Comparison of ENCODE assay signal across 22 cellular contexts in genomic region chr7:109003742-109004141, GRCh38.
DNase-seq lines count a peak whose midpoint lies in the region; ATAC-seq and TF ChIP-seq lines count a peak whose summit lies in the region.
"Had no signal": no experiment of that assay in that cellular context is flagged by ENCODE, and none has a peak within 500 bp of the region (broad histone marks: within the 10 kb centered on the region; RNA-seq: fewer than 3 reads in every experiment).

No MANE protein-coding gene starts in this region.

- H3K4me3 ChIP-seq in hepatocyte (no peak overlapping the region), smooth muscle cell (no peak overlapping the region)
- H3K4me3 ChIP-seq: gastroesophageal sphincter, GM23338, pancreas, tibial nerve had no signal

- no peak overlapping the region for H2AFZ ChIP-seq in hepatocyte
- no peak overlapping the region for H2AFZ ChIP-seq in smooth muscle cell (ENCODE audit: low read depth)
- H2AFZ ChIP-seq: GM23338 had no signal

- no peaks in the 10 kb centered on the region for H4K20me1 ChIP-seq in hepatocyte (ENCODE audit: insufficient read depth, poor library complexity, severe bottlenecking)
- H4K20me1 ChIP-seq in smooth muscle cell (ENCODE audit: low read depth), result no peaks in the 10 kb centered on the region

- H3F3A ChIP-seq in smooth muscle cell (ENCODE audit: low read depth), result peaks cover 6% of the 10 kb centered on the region

- no peaks in the 10 kb centered on the region for H3K27me3 Mint-ChIP-seq in naive thymus-derived CD8-positive, alpha-beta T cell
- H3K27me3 Mint-ChIP-seq: activated CD8-positive, alpha-beta memory T cell treated with anti-CD3 and anti-CD28 coated beads, Interleukin-2, amount 10 ng/mL, durations not matched to agents 7 days and 5 days; activated naive CD8-positive, alpha-beta T cell; brain had no signal

- H3K36me3 ChIP-seq in hepatocyte (replicated peaks; ENCODE audit: insufficient read depth, low read depth), result no peaks in the 10 kb centered on the region
- H3K36me3 ChIP-seq in smooth muscle cell (ENCODE audit: low read depth), result no peaks in the 10 kb centered on the region
- H3K36me3 ChIP-seq: gastroesophageal sphincter, pancreas, tibial nerve had no signal

- H3K27ac ChIP-seq in hepatocyte (no peak overlapping the region), smooth muscle cell (ENCODE audit: low read depth) (peak overlapping the region; percentile 59)
- H3K27ac ChIP-seq: gastroesophageal sphincter, pancreas, tibial nerve had no signal

- no peak overlapping the region for H3K4me2 ChIP-seq in hepatocyte
- H3K4me2 ChIP-seq in smooth muscle cell, result no peak overlapping the region
- H3K4me2 ChIP-seq: GM23338 had no signal

- H3K27ac Mint-ChIP-seq in naive thymus-derived CD8-positive, alpha-beta T cell, result no peak overlapping the region
- H3K27ac Mint-ChIP-seq: activated CD8-positive, alpha-beta memory T cell treated with anti-CD3 and anti-CD28 coated beads, Interleukin-2, amount 10 ng/mL, durations not matched to agents 7 days and 5 days; activated naive CD8-positive, alpha-beta T cell; GM23338 had no signal

- H3K79me2 ChIP-seq in hepatocyte (no peaks in the 10 kb centered on the region), smooth muscle cell (ENCODE audit: low read depth) (no peaks in the 10 kb centered on the region)

- H3K4me1 ChIP-seq in hepatocyte (ENCODE audit: insufficient read depth) (no peaks in the 10 kb centered on the region), smooth muscle cell (ENCODE audit: low read depth) (peaks cover 7% of the 10 kb centered on the region)
- H3K4me1 ChIP-seq: gastroesophageal sphincter, tibial nerve had no signal

- WGBS in hepatocyte (ENCODE audit: low lambda C conversion rate, missing lambda C conversion rate), result 71% methylated on average over 1 of the region's 1 CpG
- 4% methylated on average over 1 of the region's 1 CpG for WGBS in smooth muscle cell (ENCODE audit: low lambda C conversion rate)

- no peaks in the 10 kb centered on the region for H3K4me1 Mint-ChIP-seq in naive thymus-derived CD8-positive, alpha-beta T cell
- H3K4me1 Mint-ChIP-seq: activated CD8-positive, alpha-beta memory T cell treated with anti-CD3 and anti-CD28 coated beads, Interleukin-2, amount 10 ng/mL, durations not matched to agents 7 days and 5 days; brain had no signal

- H3K4me3 Mint-ChIP-seq in naive thymus-derived CD8-positive, alpha-beta T cell, result no peak overlapping the region
- H3K4me3 Mint-ChIP-seq: activated CD8-positive, alpha-beta memory T cell treated with anti-CD3 and anti-CD28 coated beads, Interleukin-2, amount 10 ng/mL, durations not matched to agents 7 days and 5 days; activated naive CD8-positive, alpha-beta T cell; brain; GM23338 had no signal

- no peaks in the 10 kb centered on the region for H3K27me3 ChIP-seq in hepatocyte
- H3K27me3 ChIP-seq in smooth muscle cell (ENCODE audit: low read depth), result no peaks in the 10 kb centered on the region
- H3K27me3 ChIP-seq: gastroesophageal sphincter, pancreas, tibial nerve had no signal

- H3K36me3 Mint-ChIP-seq in naive thymus-derived CD8-positive, alpha-beta T cell, result no peaks in the 10 kb centered on the region
- H3K36me3 Mint-ChIP-seq: activated CD8-positive, alpha-beta memory T cell treated with anti-CD3 and anti-CD28 coated beads, Interleukin-2, amount 10 ng/mL, durations not matched to agents 7 days and 5 days; activated naive CD8-positive, alpha-beta T cell; brain had no signal

- H3K9me3 ChIP-seq in hepatocyte (ENCODE audit: low read depth) (no peaks in the 10 kb centered on the region), smooth muscle cell (replicated peaks; ENCODE audit: low read depth) (no peaks in the 10 kb centered on the region)
- H3K9me3 ChIP-seq: gastroesophageal sphincter, pancreas, tibial nerve had no signal

- no peaks in the 10 kb centered on the region for H3K9me2 ChIP-seq in hepatocyte (replicated peaks; ENCODE audit: insufficient read depth)

- POLR2A ChIA-PET in naive thymus-derived CD8-positive, alpha-beta T cell (lab: Charles Lee), result no interaction called here

- peaks cover 0 to 5% (median 0%) of the 10 kb centered on the region in 9 donors for H3K9me3 Mint-ChIP-seq in naive thymus-derived CD8-positive, alpha-beta T cell
- H3K9me3 Mint-ChIP-seq: brain, GM23338 had no signal

- no peak overlapping the region for H3K9ac ChIP-seq in smooth muscle cell (ENCODE audit: low read depth)

- no peak for ATAC-seq in naive thymus-derived CD8-positive, alpha-beta T cell
- ATAC-seq in HG03280 (IDR thresholded peaks at IDR 0.05; ENCODE audit: unreplicated experiment), result no peak
- ATAC-seq: activated CD8-positive, alpha-beta memory T cell treated with anti-CD3 and anti-CD28 coated beads, Interleukin-2, amount 10 ng/mL, durations not matched to agents 7 days and 5 days; gastroesophageal sphincter; GM23338; left ventricle myocardium superior; pancreas; stimulated activated naive CD8-positive, alpha-beta T cell treated with anti-CD3 and anti-CD28 coated beads, Interleukin-15, Interleukin-2, amounts not matched to agents 100 U/mL and 50 U/mL, for 24 hours had no signal

- TF ChIP-seq CTCF in hepatocyte (IDR thresholded peaks at IDR 0.05; ENCODE audit: poor library complexity) (no peak), smooth muscle cell (IDR thresholded peaks at IDR 0.05; ENCODE audit: borderline replicate concordance, insufficient read depth, poor library complexity, severe bottlenecking) (no peak)

- peak; percentile 91 for DNase-seq in HT1080 (ENCODE audit: low read depth)
- DNase-seq in astrocyte of the hippocampus (ENCODE audit: low read depth, low spot score), result peak; percentile 65
- peak; percentile 16 for DNase-seq in hepatocyte (ENCODE audit: low spot score)
- DNase-seq in smooth muscle cell (lab: John Stamatoyannopoulos, UW; ENCODE audit: unreplicated experiment), result no peak
- no peak for DNase-seq in naive thymus-derived CD8-positive, alpha-beta T cell
- DNase-seq in NCI-H774 (lab: John Stamatoyannopoulos, UW), result no peak
- DNase-seq: activated CD4-positive, alpha-beta T cell treated with anti-CD3 and anti-CD28 coated beads for 48 hours; activated CD8-positive, alpha-beta memory T cell treated with anti-CD3 and anti-CD28 coated beads, Interleukin-2, amount 10 ng/mL, durations not matched to agents 7 days and 5 days; cortex of kidney; left ventricle myocardium superior; NCI-H187; NCI-H345; NK-92 treated with Interleukin-12 subunit alpha and Interleukin-12 subunit beta, amount 100 ng/mL, for 24 hours; pancreas; stimulated activated CD4-positive, alpha-beta T cell treated with anti-CD3 and anti-CD28 coated beads, Interleukin-2, amount 100 ng/mL, for 24 hours; stimulated activated naive CD8-positive, alpha-beta T cell treated with anti-CD3 and anti-CD28 coated beads, Interleukin-15, Interleukin-2, amounts not matched to agents 100 U/mL and 50 U/mL, for 24 hours had no signal

Comparison
In these comparisons a context has a peak if more than half of its experiments do, and no peak if none do; other contexts are left out.
1. DNase-seq: peak in HT1080 (single experiment), astrocyte of the hippocampus (single experiment) and hepatocyte (single experiment); none in smooth muscle cell (single experiment), naive thymus-derived CD8-positive, alpha-beta T cell (0 of 10) and NCI-H774 (single experiment).